28 cellular contexts compared by ENCODE assay signal in the genomic region with DNA sequence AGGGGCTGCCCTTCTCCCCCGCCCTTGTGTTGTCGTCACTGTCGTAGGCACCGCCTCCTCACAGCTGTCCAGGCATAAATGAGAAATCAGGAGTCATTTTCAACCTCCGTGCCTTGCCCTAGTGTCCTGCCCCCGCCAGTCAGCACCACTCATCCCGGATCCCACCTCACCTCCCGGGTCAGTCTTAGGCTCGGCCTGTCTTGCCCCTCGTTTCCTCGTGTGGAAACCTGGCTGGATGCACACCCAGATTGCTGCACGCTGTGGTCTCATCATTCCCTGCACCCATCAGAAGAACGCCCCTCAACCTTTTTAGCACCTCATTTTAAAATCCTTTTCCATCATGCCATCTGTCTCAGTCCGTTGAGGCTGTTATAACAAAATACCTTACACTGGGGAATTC.
"Had no signal": no experiment of that assay in that cellular context is flagged by ENCODE, and none has a peak within 500 bp of the region (broad histone marks: within the 10 kb centered on the region; RNA-seq: fewer than 3 reads in every experiment).

No MANE protein-coding gene starts in this region.

- H3K36me3 Mint-ChIP-seq: activated naive CD8-positive, alpha-beta T cell had no signal

- H3K4me1 Mint-ChIP-seq: activated B cell treated with CpG ODN at 0.5 μM for 24 hours; activated T-helper 17 cell treated with anti-CD3 and anti-CD28 coated beads, Interleukin-2, amount 50 U/mL, for 72 hours; central memory CD8-positive, alpha-beta T cell had no signal

- H3K36me3 ChIP-seq: brain microvascular endothelial cell, heart left ventricle, WERI-Rb-1 had no signal

- H3K27ac Mint-ChIP-seq: activated B cell treated with CpG ODN at 0.5 μM for 24 hours; activated CD8-positive, alpha-beta T cell treated with anti-CD3 and anti-CD28 coated beads for 36 hours; activated naive CD8-positive, alpha-beta T cell; activated T-helper 17 cell treated with anti-CD3 and anti-CD28 coated beads, Interleukin-2, amount 50 U/mL, for 72 hours; endodermal cell; T-helper 17 cell; T-helper 2 cell treated with Interferon-gamma antibody and Interleukin-4, amounts not matched to agents 5 μg/mL and 100 μg/mL, for 36 hours had no signal

- H3K27me3 ChIP-seq: brain microvascular endothelial cell had no signal

- H3K9me3 Mint-ChIP-seq: activated B cell treated with CpG ODN at 0.5 μM for 24 hours; activated CD8-positive, alpha-beta T cell treated with anti-CD3 and anti-CD28 coated beads for 36 hours; activated T-cell treated with anti-CD3 and anti-CD28 coated beads, Interleukin-2, amount 50 U/mL, for 4 hours; activated T-helper 17 cell treated with anti-CD3 and anti-CD28 coated beads, Interleukin-2, amount 50 U/mL, for 72 hours; central memory CD8-positive, alpha-beta T cell; endodermal cell; T-helper 2 cell treated with Interferon-gamma antibody and Interleukin-4, amounts not matched to agents 5 μg/mL and 100 μg/mL, for 36 hours had no signal

- H3K4me3 ChIP-seq: heart left ventricle had no signal

- H3K4me1 ChIP-seq: heart left ventricle had no signal

- H3K4me3 Mint-ChIP-seq: activated B cell treated with CpG ODN at 0.5 μM for 24 hours; activated CD8-positive, alpha-beta T cell treated with anti-CD3 and anti-CD28 coated beads for 36 hours; activated naive CD8-positive, alpha-beta T cell; activated T-cell treated with anti-CD3 and anti-CD28 coated beads, Interleukin-2, amount 50 U/mL, for 4 hours; activated T-helper 17 cell treated with anti-CD3 and anti-CD28 coated beads, Interleukin-2, amount 50 U/mL, for 72 hours; central memory CD8-positive, alpha-beta T cell; endodermal cell; T-helper 17 cell; T-helper 2 cell treated with Interferon-gamma antibody and Interleukin-4, amounts not matched to agents 5 μg/mL and 100 μg/mL, for 36 hours had no signal

- H3K9me3 ChIP-seq: heart left ventricle had no signal

- DNase-seq: activated B cell treated with CpG ODN at 0.5 μM for 24 hours; activated CD4-positive, alpha-beta T cell treated with anti-CD3 and anti-CD28 coated beads for 48 hours; activated CD4-positive, alpha-beta T cell treated with anti-CD3 and anti-CD28 coated beads, Interleukin-2, amount 50 U/mL, for 1 hour; activated CD4-positive, alpha-beta T cell treated with anti-CD3 and anti-CD28 coated beads, Interleukin-2, amount 50 U/mL, for 48 hours; activated CD8-positive, alpha-beta memory T cell treated with anti-CD3 and anti-CD28 coated beads for 24 hours; activated CD8-positive, alpha-beta T cell treated with anti-CD3 and anti-CD28 coated beads for 36 hours; activated effector memory CD4-positive, alpha-beta T cell treated with Interleukin-2 at 50 U/mL for 16 hours; activated gamma-delta T cell treated with Interleukin-2 at 50 U/mL for 16 hours; activated naive CD4-positive, alpha-beta T cell treated with anti-CD3 and anti-CD28 coated beads, Interleukin-2, amount 50 U/mL, for 16 hours; activated naive CD4-positive, alpha-beta T cell treated with Interleukin-2 at 50 U/mL for 16 hours; activated T-cell treated with anti-CD3 and anti-CD28 coated beads, Interleukin-2, amount 50 U/mL, for 4 hours; amniotic stem cell; anterior cingulate cortex; brain microvascular endothelial cell; effector memory CD4-positive, alpha-beta T cell; endodermal cell; foreskin fibroblast; heart left ventricle; T-helper 1 cell; T-helper 17 cell; T1000; WERI-Rb-1 had no signal

- H3K27ac ChIP-seq: brain microvascular endothelial cell, heart left ventricle, WERI-Rb-1 had no signal

- ATAC-seq: activated CD4-positive, CD25-positive, alpha-beta regulatory T cell treated with anti-CD3 and anti-CD28 coated beads, Interleukin-2, amount 50 U/mL, for 24 hours; activated CD8-positive, alpha-beta T cell treated with anti-CD3 and anti-CD28 coated beads for 36 hours; activated T-cell treated with anti-CD3 and anti-CD28 coated beads, Interleukin-2, amount 50 U/mL, for 4 hours; activated T-helper 17 cell treated with anti-CD3 and anti-CD28 coated beads, Interleukin-2, amount 50 U/mL, for 72 hours; esophagus mucosa; heart left ventricle; T-helper 17 cell had no signal
